In genomic region chr6:73747293-73747692, GRCh38 we compare ENCODE assay signal across 1 cellular context.
TF ChIP-seq lines count a peak whose summit lies in the region.

No MANE protein-coding gene starts in this region.

TF ChIP-seq in WTC11, 78 proteins besides CTCF, POLR2A, EP300 and RAD21 (continued from another document):
- TF ChIP-seq AR (CRISPR knock-in tag; IDR thresholded peaks at IDR 0.05) (no peak), E2F5 (CRISPR knock-in tag; IDR thresholded peaks at IDR 0.05) (no peak), FOXP4 (CRISPR knock-in tag; IDR thresholded peaks at IDR 0.05) (no peak)
